In genomic region chr1:66396212-66396890, GRCh38 we compare ENCODE assay signal across 8 cellular contexts.
DNase-seq lines count a peak whose midpoint lies in the region; ATAC-seq and TF ChIP-seq lines count a peak whose summit lies in the region.

No MANE protein-coding gene starts in this region.

- peak overlapping the region in 1 of 2 donors; percentile 37 for H3K4me3 Mint-ChIP-seq in activated T-cell treated with anti-CD3 and anti-CD28 coated beads, Interleukin-2, amount 50 U/mL, for 72 hours
- H3K4me3 Mint-ChIP-seq in stimulated activated naive CD8-positive, alpha-beta T cell treated with anti-CD3 and anti-CD28 coated beads, Interleukin-15, Interleukin-2, amounts not matched to agents 100 ng/mL and 50 ng/mL, for 24 hours, result no peak overlapping the region
- H3K4me3 Mint-ChIP-seq in HFFc6, result no peak overlapping the region
- no peak overlapping the region for H3K4me3 Mint-ChIP-seq in activated CD4-positive, alpha-beta T cell treated with anti-CD3 and anti-CD28 coated beads, Interleukin-2, amount 10 ng/mL, durations not matched to agents 24 days and 14 days

- intact Hi-C loops in activated CD4-positive, alpha-beta T cell treated with anti-CD3 and anti-CD28 coated beads, Interleukin-2, amount 10 ng/mL, durations not matched to agents 24 days and 14 days (cut with micrococcal nuclease), result no loop called here

- peak in 1 of 2 donors; percentile 20 for DNase-seq in activated T-cell treated with anti-CD3 and anti-CD28 coated beads, Interleukin-2, amount 50 U/mL, for 72 hours
- no peak for DNase-seq in activated T-cell treated with anti-CD3 and anti-CD28 coated beads for 4 hours
- DNase-seq in NOMO-1 (lab: John Stamatoyannopoulos, UW; ENCODE audit: unreplicated experiment in 2 of 2), result peak; percentile 39 to 80
- no peak for DNase-seq in HFFc6
- no peak for DNase-seq in activated CD4-positive, alpha-beta T cell treated with anti-CD3 and anti-CD28 coated beads, Interleukin-2, amount 10 ng/mL, durations not matched to agents 24 days and 14 days
- DNase-seq in NCI-H1694 treated with DMSO at 0.1 percent for 48 hours (lab: John Stamatoyannopoulos, UW), result no peak

- peak; percentile 65 to 81 for ATAC-seq in activated T-cell treated with anti-CD3 and anti-CD28 coated beads, Interleukin-2, amount 50 U/mL, for 72 hours (replicated peaks in 1 of 2)
- ATAC-seq in HG02870 (IDR thresholded peaks at IDR 0.05; ENCODE audit: unreplicated experiment), result peak; percentile 61

- no peak overlapping the region for H3K27ac Mint-ChIP-seq in activated T-cell treated with anti-CD3 and anti-CD28 coated beads, Interleukin-2, amount 50 U/mL, for 72 hours
- peak overlapping the region; percentile 62 for H3K27ac Mint-ChIP-seq in stimulated activated naive CD8-positive, alpha-beta T cell treated with anti-CD3 and anti-CD28 coated beads, Interleukin-15, Interleukin-2, amounts not matched to agents 100 ng/mL and 50 ng/mL, for 24 hours
- no peak overlapping the region for H3K27ac Mint-ChIP-seq in HFFc6
- no peak overlapping the region for H3K27ac Mint-ChIP-seq in activated CD4-positive, alpha-beta T cell treated with anti-CD3 and anti-CD28 coated beads, Interleukin-2, amount 10 ng/mL, durations not matched to agents 24 days and 14 days

- no peak for TF ChIP-seq CTCF in HFFc6 (IDR thresholded peaks at IDR 0.05)

- peaks cover 0 to 2% of the 10 kb centered on the region in 2 donors for H3K36me3 Mint-ChIP-seq in activated T-cell treated with anti-CD3 and anti-CD28 coated beads, Interleukin-2, amount 50 U/mL, for 72 hours (ENCODE audit: insufficient read depth in 2 of 2)
- no peaks in the 10 kb centered on the region for H3K36me3 Mint-ChIP-seq in stimulated activated naive CD8-positive, alpha-beta T cell treated with anti-CD3 and anti-CD28 coated beads, Interleukin-15, Interleukin-2, amounts not matched to agents 100 ng/mL and 50 ng/mL, for 24 hours (ENCODE audit: low read depth)
- H3K36me3 Mint-ChIP-seq in HFFc6 (ENCODE audit: low read depth), result no peaks in the 10 kb centered on the region
- peaks cover 1% of the 10 kb centered on the region for H3K36me3 Mint-ChIP-seq in activated CD4-positive, alpha-beta T cell treated with anti-CD3 and anti-CD28 coated beads, Interleukin-2, amount 10 ng/mL, durations not matched to agents 24 days and 14 days (ENCODE audit: low read depth)

- peaks cover 57% of the 10 kb centered on the region for H3K4me1 Mint-ChIP-seq in activated T-cell treated with anti-CD3 and anti-CD28 coated beads, Interleukin-2, amount 50 U/mL, for 72 hours (ENCODE audit: low read depth)
- peaks cover 47% of the 10 kb centered on the region for H3K4me1 Mint-ChIP-seq in stimulated activated naive CD8-positive, alpha-beta T cell treated with anti-CD3 and anti-CD28 coated beads, Interleukin-15, Interleukin-2, amounts not matched to agents 100 ng/mL and 50 ng/mL, for 24 hours (ENCODE audit: low read depth)
- H3K4me1 Mint-ChIP-seq in HFFc6 (ENCODE audit: low read depth), result peaks cover 31% of the 10 kb centered on the region
- H3K4me1 Mint-ChIP-seq in activated CD4-positive, alpha-beta T cell treated with anti-CD3 and anti-CD28 coated beads, Interleukin-2, amount 10 ng/mL, durations not matched to agents 24 days and 14 days, result peaks cover 29% of the 10 kb centered on the region

- H3K27me3 Mint-ChIP-seq in activated T-cell treated with anti-CD3 and anti-CD28 coated beads, Interleukin-2, amount 50 U/mL, for 72 hours (ENCODE audit: low read depth), result no peaks in the 10 kb centered on the region
- H3K27me3 Mint-ChIP-seq in stimulated activated naive CD8-positive, alpha-beta T cell treated with anti-CD3 and anti-CD28 coated beads, Interleukin-15, Interleukin-2, amounts not matched to agents 100 ng/mL and 50 ng/mL, for 24 hours, result no peaks in the 10 kb centered on the region
- H3K27me3 Mint-ChIP-seq in HFFc6 (ENCODE audit: insufficient read depth), result no peaks in the 10 kb centered on the region; the same call in 1 of the 2 replicates
- H3K27me3 Mint-ChIP-seq in activated CD4-positive, alpha-beta T cell treated with anti-CD3 and anti-CD28 coated beads, Interleukin-2, amount 10 ng/mL, durations not matched to agents 24 days and 14 days, result no peaks in the 10 kb centered on the region

- H3K9me3 Mint-ChIP-seq in activated T-cell treated with anti-CD3 and anti-CD28 coated beads, Interleukin-2, amount 50 U/mL, for 72 hours, result peaks cover 2 to 3% of the 10 kb centered on the region in 2 donors
- no peaks in the 10 kb centered on the region for H3K9me3 Mint-ChIP-seq in stimulated activated naive CD8-positive, alpha-beta T cell treated with anti-CD3 and anti-CD28 coated beads, Interleukin-15, Interleukin-2, amounts not matched to agents 100 ng/mL and 50 ng/mL, for 24 hours
- H3K9me3 Mint-ChIP-seq in HFFc6, result no peaks in the 10 kb centered on the region
- peaks cover 16% of the 10 kb centered on the region for H3K9me3 Mint-ChIP-seq in activated CD4-positive, alpha-beta T cell treated with anti-CD3 and anti-CD28 coated beads, Interleukin-2, amount 10 ng/mL, durations not matched to agents 24 days and 14 days

Comparison
In these comparisons a context has a peak if more than half of its experiments do, and no peak if none do; other contexts are left out.
1. DNase-seq: peak in NOMO-1 (2 of 2); none in activated T-cell treated with anti-CD3 and anti-CD28 coated beads for 4 hours (single experiment), HFFc6 (single experiment), activated CD4-positive, alpha-beta T cell treated with anti-CD3 and anti-CD28 coated beads, Interleukin-2, amount 10 ng/mL, durations not matched to agents 24 days and 14 days (single experiment) and NCI-H1694 treated with DMSO at 0.1 percent for 48 hours (single experiment).